ENCODE assay signal across 1 cellular context in the genomic region with DNA sequence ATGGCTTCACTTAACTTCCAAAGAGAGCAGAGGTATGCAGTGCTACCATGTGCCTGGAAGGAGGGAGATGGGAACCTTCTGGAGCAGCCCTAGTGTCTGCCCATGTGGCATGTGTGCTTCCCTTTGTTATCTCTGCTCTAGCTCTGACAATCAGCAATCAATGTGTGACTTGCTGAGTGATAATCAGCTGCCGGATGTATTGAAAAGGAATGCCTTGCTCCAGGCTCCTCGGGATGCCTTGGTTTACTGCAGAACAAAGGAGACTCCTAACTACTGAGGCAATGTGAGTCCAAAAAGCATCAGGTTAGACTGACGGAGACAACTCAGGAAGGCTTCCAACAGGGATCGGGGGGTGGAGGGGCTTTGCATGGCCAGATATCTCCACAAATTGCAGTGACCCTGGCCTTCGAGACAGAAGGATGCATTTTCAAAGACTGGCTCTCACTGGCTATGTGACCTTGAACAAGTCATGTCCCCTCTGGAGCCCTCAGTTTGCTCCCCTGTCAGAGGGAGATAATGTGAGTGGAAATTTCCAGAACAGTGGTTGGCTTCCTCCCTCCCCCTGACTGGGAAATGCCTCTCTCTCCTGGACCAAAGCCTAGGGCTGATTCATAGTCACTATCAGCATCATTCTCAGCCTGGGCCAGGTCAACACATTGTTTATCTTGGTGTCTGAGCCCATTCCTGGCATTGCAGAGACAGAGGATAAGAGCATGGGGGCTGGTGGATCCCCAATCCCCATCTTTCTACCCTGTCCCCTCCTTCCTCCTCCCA.
TF ChIP-seq lines count a peak whose summit lies in the region.

No MANE protein-coding gene starts in this region.

TF ChIP-seq in K562, 482 proteins besides CTCF, POLR2A, EP300 and RAD21 (continued from another document):
- TF ChIP-seq, protein P1, sequence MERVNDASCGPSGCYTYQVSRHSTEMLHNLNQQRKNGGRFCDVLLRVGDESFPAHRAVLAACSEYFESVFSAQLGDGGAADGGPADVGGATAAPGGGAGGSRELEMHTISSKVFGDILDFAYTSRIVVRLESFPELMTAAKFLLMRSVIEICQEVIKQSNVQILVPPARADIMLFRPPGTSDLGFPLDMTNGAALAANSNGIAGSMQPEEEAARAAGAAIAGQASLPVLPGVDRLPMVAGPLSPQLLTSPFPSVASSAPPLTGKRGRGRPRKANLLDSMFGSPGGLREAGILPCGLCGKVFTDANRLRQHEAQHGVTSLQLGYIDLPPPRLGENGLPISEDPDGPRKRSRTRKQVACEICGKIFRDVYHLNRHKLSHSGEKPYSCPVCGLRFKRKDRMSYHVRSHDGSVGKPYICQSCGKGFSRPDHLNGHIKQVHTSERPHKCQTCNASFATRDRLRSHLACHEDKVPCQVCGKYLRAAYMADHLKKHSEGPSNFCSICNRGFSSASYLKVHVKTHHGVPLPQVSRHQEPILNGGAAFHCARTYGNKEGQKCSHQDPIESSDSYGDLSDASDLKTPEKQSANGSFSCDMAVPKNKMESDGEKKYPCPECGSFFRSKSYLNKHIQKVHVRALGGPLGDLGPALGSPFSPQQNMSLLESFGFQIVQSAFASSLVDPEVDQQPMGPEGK (CRISPR knock-in tag; IDR thresholded peaks at IDR 0.05; ENCODE audit: borderline replicate concordance): no peak
- TF ChIP-seq ELF2 (CRISPR knock-in tag; IDR thresholded peaks at IDR 0.05) (no peak), ZNF197 (CRISPR knock-in tag; IDR thresholded peaks at IDR 0.05; ENCODE audit: low read depth) (no peak)
